12 cellular contexts compared by ENCODE assay signal in the genomic region with DNA sequence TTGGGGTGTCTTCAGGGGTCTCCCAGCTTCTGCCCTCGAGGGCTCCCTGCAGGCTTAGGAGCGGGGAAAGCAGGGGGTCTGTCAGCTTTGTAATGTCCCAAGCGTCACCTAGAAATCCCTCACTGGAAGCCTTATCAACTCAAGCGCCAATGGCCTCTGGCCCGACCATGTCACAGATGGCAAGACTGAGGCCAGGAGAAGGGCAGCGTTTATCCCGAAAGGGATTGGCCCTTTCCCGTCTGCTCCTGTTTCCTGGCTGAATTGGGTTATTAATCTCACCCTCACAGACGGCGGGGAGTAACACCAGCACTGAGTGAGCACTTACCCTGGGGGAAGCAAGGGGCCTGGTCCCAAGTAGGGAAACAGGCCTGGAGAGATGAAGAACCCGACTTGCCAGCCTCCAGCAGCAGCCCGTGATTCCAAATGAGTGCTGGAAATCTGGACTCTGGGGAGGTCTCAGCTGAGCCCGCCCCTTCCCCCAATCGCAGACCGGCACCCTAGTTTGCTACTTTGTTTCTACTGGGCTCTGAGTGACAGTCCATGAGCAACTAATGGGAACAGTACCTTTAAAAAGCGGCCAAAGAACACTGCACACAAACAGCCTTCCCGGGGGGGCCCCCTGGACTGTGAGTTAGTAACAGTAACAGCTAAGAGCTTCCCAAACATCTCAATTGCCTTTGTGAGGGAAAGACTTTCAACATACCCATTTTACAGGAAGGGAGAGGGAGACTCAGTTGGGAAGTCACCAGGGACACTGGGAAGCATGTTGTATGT. TPM values are rescaled to one million over a fixed set of nuclear protein-coding genes. Genes with fewer than 3 reads are reported as not detected.
DNase-seq lines count a peak whose midpoint lies in the region; ATAC-seq and TF ChIP-seq lines count a peak whose summit lies in the region.
"Had no signal": no experiment of that assay in that cellular context is flagged by ENCODE, and none has a peak within 500 bp of the region (broad histone marks: within the 10 kb centered on the region; RNA-seq: fewer than 3 reads in every experiment).

No MANE protein-coding gene starts in this region.

- no peaks in the 10 kb centered on the region for H3K36me3 Mint-ChIP-seq in activated CD4-positive, alpha-beta T cell treated with anti-CD3 and anti-CD28 coated beads for 36 hours (ENCODE audit: low read depth)
- no peaks in the 10 kb centered on the region for H3K36me3 Mint-ChIP-seq in activated CD4-positive, alpha-beta T cell treated with anti-CD3 and anti-CD28 coated beads, Interleukin-2, amount 10 ng/mL, durations not matched to agents 7 days and 5 days (ENCODE audit: low read depth)
- H3K36me3 Mint-ChIP-seq in brain = no peaks in the 10 kb centered on the region
- no peaks in the 10 kb centered on the region for H3K36me3 Mint-ChIP-seq in nephron (ENCODE audit: low read depth)
- H3K36me3 Mint-ChIP-seq: natural killer cell treated with Interleukin-12 subunit alpha and Interleukin-12 subunit beta and Interleukin-15 and Interleukin-18, amount 100 ng/mL, for 72 hours had no signal

- CTCF ChIA-PET in activated CD4-positive, alpha-beta T cell treated with anti-CD3 and anti-CD28 coated beads for 36 hours (lab: Charles Lee) = interaction anchor here (0.7 kb wide), 1 partner anchor 181 kb away, joined by 3 read pairs; no protein-coding TSS in a partner anchor
- CTCF ChIA-PET in activated CD4-positive, alpha-beta T cell treated with anti-CD3 and anti-CD28 coated beads, Interleukin-2, amount 10 ng/mL, durations not matched to agents 7 days and 5 days (lab: Charles Lee) = interaction anchor here (1.0 to 1.6 kb wide), 2 partner anchors 11 to 44 kb away, joined by 3 read pairs; no protein-coding TSS in a partner anchor

- peak overlapping the region; percentile 24 for H3K27ac Mint-ChIP-seq in activated CD4-positive, alpha-beta T cell treated with anti-CD3 and anti-CD28 coated beads for 36 hours
- no peak overlapping the region for H3K27ac Mint-ChIP-seq in activated CD4-positive, alpha-beta T cell treated with anti-CD3 and anti-CD28 coated beads, Interleukin-2, amount 10 ng/mL, durations not matched to agents 7 days and 5 days
- H3K27ac Mint-ChIP-seq in brain (peak overlapping the region in 4 of 5 experiments; percentile 11 to 74 (median 66)), nephron (peak overlapping the region; percentile 53 to 97 (median 59))
- H3K27ac Mint-ChIP-seq: activated T-cell treated with anti-CD3 and anti-CD28 coated beads, Interleukin-2, amount 50 U/mL, for 72 hours; natural killer cell treated with Interleukin-12 subunit alpha and Interleukin-12 subunit beta and Interleukin-15 and Interleukin-18, amount 100 ng/mL, for 72 hours had no signal

- DNase-seq in activated CD4-positive, alpha-beta T cell treated with anti-CD3 and anti-CD28 coated beads for 36 hours = no peak
- no peak for DNase-seq in activated CD4-positive, alpha-beta T cell treated with anti-CD3 and anti-CD28 coated beads, Interleukin-2, amount 10 ng/mL, durations not matched to agents 7 days and 5 days
- DNase-seq in vagina (ENCODE audit: extremely low spot score in 2 of 2) (no peak), H4 (ENCODE audit: low spot score) (no peak), NOMO-1 treated with DMSO at 0.1 percent for 48 hours (lab: John Stamatoyannopoulos, UW; ENCODE audit: unreplicated experiment) (no peak), HUDEP-2 (lab: John Stamatoyannopoulos, UW; ENCODE audit: unreplicated experiment in 76 of 76) (no peak)
- DNase-seq: activated T-cell treated with anti-CD3 and anti-CD28 coated beads, Interleukin-2, amount 50 U/mL, for 72 hours had no signal

- TF ChIP-seq POLR2A in vagina (IDR thresholded peaks at IDR 0.05) = no peak

- TF ChIP-seq CTCF in brain (conservative IDR thresholded peaks at IDR 0.05) = no peak
- TF ChIP-seq CTCF in nephron (IDR thresholded peaks at IDR 0.05; ENCODE audit: unreplicated experiment in 3 of 3) = no peak
- no peak for TF ChIP-seq CTCF in vagina (IDR thresholded peaks at IDR 0.05)

- no peak overlapping the region for H3K4me3 ChIP-seq in vagina

- H3K36me3 ChIP-seq in vagina = no peaks in the 10 kb centered on the region

- intact Hi-C loops in activated CD4-positive, alpha-beta T cell treated with anti-CD3 and anti-CD28 coated beads for 36 hours (cut with DNase I, micrococcal nuclease) = loop anchor here (5.0 to 10.0 kb wide), 4 partner anchors 112 to 855 kb away; partner anchors contain the start of genes ATP6V0A2 (in 1 of the 2) and SCARB1 (in 1 of the 2)
- intact Hi-C loops in vagina (cut with DNase I) = loop anchor here (5.0 kb wide), 2 partner anchors 52 to 198 kb away; no protein-coding TSS in a partner anchor

- peak overlapping the region; percentile 85 for H3K27ac ChIP-seq in vagina
- H3K27ac ChIP-seq: 22Rv1 had no signal

- no peaks in the 10 kb centered on the region for H3K9me3 Mint-ChIP-seq in activated CD4-positive, alpha-beta T cell treated with anti-CD3 and anti-CD28 coated beads for 36 hours (ENCODE audit: low read depth)
- H3K9me3 Mint-ChIP-seq in activated CD4-positive, alpha-beta T cell treated with anti-CD3 and anti-CD28 coated beads, Interleukin-2, amount 10 ng/mL, durations not matched to agents 7 days and 5 days = no peaks in the 10 kb centered on the region
- H3K9me3 Mint-ChIP-seq in brain (peaks cover 0 to 2% (median 0%) of the 10 kb centered on the region in 5 experiments), nephron (no peaks in the 10 kb centered on the region)
- H3K9me3 Mint-ChIP-seq: activated T-cell treated with anti-CD3 and anti-CD28 coated beads, Interleukin-2, amount 50 U/mL, for 72 hours; natural killer cell treated with Interleukin-12 subunit alpha and Interleukin-12 subunit beta and Interleukin-15 and Interleukin-18, amount 100 ng/mL, for 72 hours had no signal

- ATAC-seq in activated CD4-positive, alpha-beta T cell treated with anti-CD3 and anti-CD28 coated beads for 36 hours = no peak
- ATAC-seq: activated CD4-positive, CD25-positive, alpha-beta regulatory T cell treated with anti-CD3 and anti-CD28 coated beads, Interleukin-2, amount 50 U/mL, for 24 hours; activated T-cell treated with anti-CD3 and anti-CD28 coated beads, Interleukin-2, amount 50 U/mL, for 72 hours; natural killer cell treated with Interleukin-12 subunit alpha and Interleukin-12 subunit beta and Interleukin-15 and Interleukin-18, amount 100 ng/mL, for 72 hours had no signal

- H3K4me1 Mint-ChIP-seq in activated CD4-positive, alpha-beta T cell treated with anti-CD3 and anti-CD28 coated beads for 36 hours = peaks cover 20% of the 10 kb centered on the region
- peaks cover 14% of the 10 kb centered on the region for H3K4me1 Mint-ChIP-seq in activated CD4-positive, alpha-beta T cell treated with anti-CD3 and anti-CD28 coated beads, Interleukin-2, amount 10 ng/mL, durations not matched to agents 7 days and 5 days
- peaks cover 47% of the 10 kb centered on the region for H3K4me1 Mint-ChIP-seq in brain
- H3K4me1 Mint-ChIP-seq in nephron = peaks cover 24% of the 10 kb centered on the region

- H3K4me3 Mint-ChIP-seq in activated CD4-positive, alpha-beta T cell treated with anti-CD3 and anti-CD28 coated beads for 36 hours = no peak overlapping the region
- no peak overlapping the region for H3K4me3 Mint-ChIP-seq in activated CD4-positive, alpha-beta T cell treated with anti-CD3 and anti-CD28 coated beads, Interleukin-2, amount 10 ng/mL, durations not matched to agents 7 days and 5 days
- no peak overlapping the region for H3K4me3 Mint-ChIP-seq in brain
- no peak overlapping the region for H3K4me3 Mint-ChIP-seq in nephron
- H3K4me3 Mint-ChIP-seq: natural killer cell treated with Interleukin-12 subunit alpha and Interleukin-12 subunit beta and Interleukin-15 and Interleukin-18, amount 100 ng/mL, for 72 hours had no signal

- no peaks in the 10 kb centered on the region for H3K27me3 Mint-ChIP-seq in activated CD4-positive, alpha-beta T cell treated with anti-CD3 and anti-CD28 coated beads for 36 hours
- no peaks in the 10 kb centered on the region for H3K27me3 Mint-ChIP-seq in activated CD4-positive, alpha-beta T cell treated with anti-CD3 and anti-CD28 coated beads, Interleukin-2, amount 10 ng/mL, durations not matched to agents 7 days and 5 days
- peaks cover 6% of the 10 kb centered on the region for H3K27me3 Mint-ChIP-seq in brain
- H3K27me3 Mint-ChIP-seq in nephron (ENCODE audit: low read depth) = no peaks in the 10 kb centered on the region
- H3K27me3 Mint-ChIP-seq: natural killer cell treated with Interleukin-12 subunit alpha and Interleukin-12 subunit beta and Interleukin-15 and Interleukin-18, amount 100 ng/mL, for 72 hours had no signal

- POLR2A ChIA-PET in activated CD4-positive, alpha-beta T cell treated with anti-CD3 and anti-CD28 coated beads for 36 hours (lab: Charles Lee) = no interaction called here
- POLR2A ChIA-PET in activated CD4-positive, alpha-beta T cell treated with anti-CD3 and anti-CD28 coated beads, Interleukin-2, amount 10 ng/mL, durations not matched to agents 7 days and 5 days (lab: Charles Lee) = no interaction called here

- H3K9me3 ChIP-seq in vagina = no peaks in the 10 kb centered on the region

- H3K4me1 ChIP-seq in vagina = peaks cover 37% of the 10 kb centered on the region

- H3K27me3 ChIP-seq in vagina = no peaks in the 10 kb centered on the region

RNA-seq across cellular contexts. Expression of gene NCOR2, which starts 2.1 kb away (rescaled TPM):
- total RNA-seq in activated CD4-positive, alpha-beta T cell treated with anti-CD3 and anti-CD28 coated beads for 36 hours = 100 to 1,000 TPM; 103 to 115 TPM
- total RNA-seq in activated CD4-positive, alpha-beta T cell treated with anti-CD3 and anti-CD28 coated beads, Interleukin-2, amount 10 ng/mL, durations not matched to agents 7 days and 5 days = 100 to 1,000 TPM in 1 of 2 experiments, 10 to 100 TPM in 1; 96.4 to 102 TPM
- polyA plus RNA-seq in brain (ENCODE audit: insufficient read depth, low read depth, low replicate concordance) = 78.6 TPM
- total RNA-seq in vagina = 120 TPM
- total RNA-seq in H4 (2014; rRNA removed; shearing (Covaris generic)) = 17.9 and 21.5 TPM in 2 replicates
